ENCODE assay signal across 1 cellular context in genomic region chr21:35506352-35506751, GRCh38.
TF ChIP-seq lines count a peak whose summit lies in the region.

No MANE protein-coding gene starts in this region.

TF ChIP-seq in HepG2, 621 proteins besides CTCF, POLR2A, EP300 and RAD21 (continued from another document):
- TF ChIP-seq SOX13 (IDR thresholded peaks at IDR 0.05) (no peak), SOX13 (CRISPR knock-in tag; conservative IDR thresholded peaks at IDR 0.05 in 1 of 2, IDR thresholded peaks at IDR 0.05 in 1 of 2) (no peak), SMAD3 (CRISPR knock-in tag; IDR thresholded peaks at IDR 0.05) (no peak)
